1 cellular context compared by ENCODE assay signal in genomic region chr6:142482973-142483372, GRCh38.
TF ChIP-seq lines count a peak whose summit lies in the region.

No MANE protein-coding gene starts in this region.

TF ChIP-seq in HEK293, 187 proteins besides CTCF, POLR2A, EP300 and RAD21 (continued from another document):
- TF ChIP-seq, protein P1, sequence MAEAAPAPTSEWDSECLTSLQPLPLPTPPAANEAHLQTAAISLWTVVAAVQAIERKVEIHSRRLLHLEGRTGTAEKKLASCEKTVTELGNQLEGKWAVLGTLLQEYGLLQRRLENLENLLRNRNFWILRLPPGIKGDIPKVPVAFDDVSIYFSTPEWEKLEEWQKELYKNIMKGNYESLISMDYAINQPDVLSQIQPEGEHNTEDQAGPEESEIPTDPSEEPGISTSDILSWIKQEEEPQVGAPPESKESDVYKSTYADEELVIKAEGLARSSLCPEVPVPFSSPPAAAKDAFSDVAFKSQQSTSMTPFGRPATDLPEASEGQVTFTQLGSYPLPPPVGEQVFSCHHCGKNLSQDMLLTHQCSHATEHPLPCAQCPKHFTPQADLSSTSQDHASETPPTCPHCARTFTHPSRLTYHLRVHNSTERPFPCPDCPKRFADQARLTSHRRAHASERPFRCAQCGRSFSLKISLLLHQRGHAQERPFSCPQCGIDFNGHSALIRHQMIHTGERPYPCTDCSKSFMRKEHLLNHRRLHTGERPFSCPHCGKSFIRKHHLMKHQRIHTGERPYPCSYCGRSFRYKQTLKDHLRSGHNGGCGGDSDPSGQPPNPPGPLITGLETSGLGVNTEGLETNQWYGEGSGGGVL (tag by site-specific recombination; IDR thresholded peaks at IDR 0.05), result peak; percentile 43; the same call in 1 of the 2 replicates
